23 cellular contexts compared by ENCODE assay signal in the genomic region with DNA sequence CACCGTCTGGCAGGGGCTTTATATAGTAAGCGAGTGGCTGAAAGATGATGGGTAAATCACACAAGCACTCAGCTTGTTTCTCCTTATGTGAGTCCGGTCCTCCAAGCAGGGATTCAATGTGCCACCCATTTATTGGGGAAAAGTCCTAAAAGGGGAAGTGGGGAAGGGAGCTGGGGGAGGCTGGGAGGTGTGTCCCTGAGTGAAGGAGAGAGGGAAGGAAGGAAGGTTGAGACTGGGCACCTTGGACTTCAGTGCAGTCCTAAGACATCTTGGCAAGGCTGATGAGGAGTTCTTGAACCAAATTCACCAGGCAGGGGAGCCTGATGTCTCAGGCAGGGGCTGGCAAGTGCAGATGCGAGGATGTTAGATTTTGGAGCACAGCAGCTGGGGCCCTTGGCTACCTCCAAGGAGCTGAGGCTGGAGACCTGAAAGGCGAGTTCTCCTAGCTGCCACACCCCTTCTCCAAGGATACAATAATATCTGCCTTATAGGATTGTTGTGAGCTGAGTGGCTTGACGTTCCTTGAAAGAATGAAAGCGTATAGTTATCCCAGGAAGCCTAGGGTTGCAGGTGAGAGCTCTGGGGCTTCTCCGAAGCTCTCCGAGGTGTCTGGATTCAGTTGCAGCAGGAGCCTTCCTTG. TPM values are rescaled to one million over a fixed set of nuclear protein-coding genes. Genes with fewer than 3 reads are reported as not detected.
DNase-seq lines count a peak whose midpoint lies in the region; ATAC-seq, FAIRE-seq and TF ChIP-seq lines count a peak whose summit lies in the region.
"Had no signal": no experiment of that assay in that cellular context is flagged by ENCODE, and none has a peak within 500 bp of the region (broad histone marks: within the 10 kb centered on the region; RNA-seq: fewer than 3 reads in every experiment).

No MANE protein-coding gene starts in this region.

- peak overlapping the region in 6 of 10 donors; percentile 31 to 87 (median 66) for H3K27ac Mint-ChIP-seq in naive thymus-derived CD8-positive, alpha-beta T cell

- peak overlapping the region in 1 of 2 donors; percentile 35 for H3K9ac ChIP-seq in colonic mucosa (ENCODE audit: low read depth in 2 of 2, low read length in 2 of 2)

- H3K79me2 ChIP-seq in ACC112 (ENCODE audit: control insufficient read depth, insufficient read depth, low read length, unreplicated experiment), result no peaks in the 10 kb centered on the region

- peaks cover 7% of the 10 kb centered on the region; the same call in 1 of the 2 replicates for H3K27me3 ChIP-seq in ACC112 (ENCODE audit: insufficient read depth, low read length)
- no peaks in the 10 kb centered on the region for H3K27me3 ChIP-seq in colonic mucosa
- H3K27me3 ChIP-seq in gastrocnemius medialis, result no peaks in the 10 kb centered on the region
- H3K27me3 ChIP-seq in effector memory CD4-positive, alpha-beta T cell (replicated peaks; ENCODE audit: control insufficient read depth, insufficient read depth, low read length, poor library complexity, severe bottlenecking), result no peaks in the 10 kb centered on the region

- H3K36me3 Mint-ChIP-seq in naive thymus-derived CD8-positive, alpha-beta T cell, result peaks cover 0 to 1% (median under 1%) of the 10 kb centered on the region in 3 donors

- no peak overlapping the region for H3K27ac ChIP-seq in ACC112 (ENCODE audit: low read depth, low read length)
- no peak overlapping the region for H3K27ac ChIP-seq in colonic mucosa
- H3K27ac ChIP-seq in gastrocnemius medialis, result no peak overlapping the region
- no peak overlapping the region for H3K27ac ChIP-seq in effector memory CD4-positive, alpha-beta T cell (ENCODE audit: insufficient read depth, low read length, poor library complexity, severe bottlenecking)

- TF ChIP-seq CTCF in colonic mucosa (IDR thresholded peaks at IDR 0.05) (no peak), gastrocnemius medialis (IDR thresholded peaks at IDR 0.05 in 4 of 5, conservative IDR thresholded peaks at IDR 0.05 in 1 of 5) (no peak)

- H3K4me3 ChIP-seq in ACC112 (ENCODE audit: low read depth, low read length), result 0 out of 2 replicates have a peak overlapping the region, but pooled peaks have one; percentile 49
- peak overlapping the region; percentile 6 for H3K4me3 ChIP-seq in colonic mucosa
- no peak overlapping the region for H3K4me3 ChIP-seq in gastrocnemius medialis
- H3K4me3 ChIP-seq in effector memory CD4-positive, alpha-beta T cell (ENCODE audit: insufficient read depth, low read depth, low read length, poor library complexity, severe bottlenecking), result no peak overlapping the region

- H3K4me1 ChIP-seq in ACC112 (ENCODE audit: control insufficient read depth, insufficient read depth, low read length, unreplicated experiment), result no peaks in the 10 kb centered on the region
- no peaks in the 10 kb centered on the region for H3K4me1 ChIP-seq in colonic mucosa
- no peaks in the 10 kb centered on the region for H3K4me1 ChIP-seq in gastrocnemius medialis
- peaks cover 8% of the 10 kb centered on the region for H3K4me1 ChIP-seq in effector memory CD4-positive, alpha-beta T cell (ENCODE audit: control insufficient read depth, insufficient read depth, low read length, poor library complexity, severe bottlenecking)

- no peaks in the 10 kb centered on the region for H3K36me3 ChIP-seq in ACC112 (ENCODE audit: insufficient read depth, low read length)
- no peaks in the 10 kb centered on the region for H3K36me3 ChIP-seq in colonic mucosa
- no peaks in the 10 kb centered on the region for H3K36me3 ChIP-seq in gastrocnemius medialis
- peaks cover 6% of the 10 kb centered on the region for H3K36me3 ChIP-seq in effector memory CD4-positive, alpha-beta T cell (ENCODE audit: control insufficient read depth, insufficient read depth, low read length)

- intact Hi-C loops in colonic mucosa (cut with DNase I) (no loop called here), gastrocnemius medialis (cut with DNase I; ENCODE audit: low total_unique reads) (no loop called here)

- ATAC-seq in naive thymus-derived CD8-positive, alpha-beta T cell, result no peak
- ATAC-seq in gastrocnemius medialis, result no peak
- ATAC-seq: right cardiac atrium had no signal

- no peaks in the 10 kb centered on the region for H3K9me3 ChIP-seq in colonic mucosa
- no peaks in the 10 kb centered on the region for H3K9me3 ChIP-seq in gastrocnemius medialis
- H3K9me3 ChIP-seq in effector memory CD4-positive, alpha-beta T cell (ENCODE audit: control insufficient read depth, low read length), result peaks cover 3% of the 10 kb centered on the region

- no peak overlapping the region for H2AFZ ChIP-seq in ACC112 (ENCODE audit: low read length, unreplicated experiment)

- DNase-seq in GM12891 (ENCODE audit: insufficient read length, low spot score) (no peak), colonic mucosa (no peak), NCI-H510A (lab: John Stamatoyannopoulos, UW) (no peak), gastrocnemius medialis (no peak), amniotic stem cell (lab: John Stamatoyannopoulos, UW) (no peak)
- no peak for DNase-seq in naive thymus-derived CD8-positive, alpha-beta T cell
- DNase-seq in effector memory CD4-positive, alpha-beta T cell, result no peak
- DNase-seq: activated CD8-positive, alpha-beta memory T cell treated with anti-CD3 and anti-CD28 coated beads for 24 hours; activated gamma-delta T cell; AML-193; GF-D8; Karpas-422; mesendoderm; NCI-H526; nucleus accumbens; right cardiac atrium had no signal

- POLR2A ChIA-PET in naive thymus-derived CD8-positive, alpha-beta T cell (lab: Charles Lee), result interaction anchor here (2.7 kb wide), 1 partner anchor 23 kb away, joined by 12 read pairs; a partner anchor contains a TSS

- peaks cover 0 to 3% (median 0%) of the 10 kb centered on the region in 9 donors for H3K9me3 Mint-ChIP-seq in naive thymus-derived CD8-positive, alpha-beta T cell

- in situ Hi-C loops in gastrocnemius medialis (cut with MboI; ENCODE audit: low sequenced_read_pairs in 4 of 4), result no loop called here

- peaks cover 26 to 42% (median 35%) of the 10 kb centered on the region in 4 donors for H3K4me1 Mint-ChIP-seq in naive thymus-derived CD8-positive, alpha-beta T cell

- TF ChIP-seq POLR2A in GM12891 (IDR thresholded peaks at IDR 0.05; ENCODE audit: low read depth, low read length) (no peak), gastrocnemius medialis (IDR thresholded peaks at IDR 0.05) (no peak)

- no peak for FAIRE-seq in GM12891 (lab: Jason Lieb, UNC)
- FAIRE-seq: astrocyte, colon, D721Med, H1 had no signal

- no peak overlapping the region for H3K4me3 Mint-ChIP-seq in naive thymus-derived CD8-positive, alpha-beta T cell

- no peaks in the 10 kb centered on the region for H3K27me3 Mint-ChIP-seq in naive thymus-derived CD8-positive, alpha-beta T cell

TF ChIP-seq in GM12891, 5 proteins besides CTCF, POLR2A, EP300 and RAD21:
- no peak for TF ChIP-seq POU2F2 (IDR thresholded peaks at IDR 0.05; ENCODE audit: low read depth, low read length)
- peak; percentile 52 for TF ChIP-seq SPI1 (IDR thresholded peaks at IDR 0.05; ENCODE audit: low read depth, low read length)

RNA-seq across cellular contexts. Expression of a gene that starts 23.0 kb away (rescaled TPM):
- polyA plus RNA-seq in GM12891 (2012; ENCODE audit: low read depth, missing spikeins), result 57.1 TPM
- total RNA-seq in colonic mucosa (10 to 100 TPM; 15.8 to 31.5 TPM), gastrocnemius medialis (100 to 1,000 TPM in 3 of 4 donors, 10 to 100 TPM in 1; 49.2 to 177 (median 135) TPM)
- total RNA-seq in naive thymus-derived CD8-positive, alpha-beta T cell, result 100 to 1,000 TPM; 195 to 203 TPM
- 100 to 1,000 TPM; 106 to 131 (median 107) TPM for polyA plus RNA-seq in naive thymus-derived CD8-positive, alpha-beta T cell

RNA-seq across cellular contexts. Expression of a gene that starts 25.5 kb away (rescaled TPM):
- polyA plus RNA-seq in GM12891 (2012; ENCODE audit: low read depth, missing spikeins), result 9.7 TPM
- total RNA-seq in colonic mucosa (1 to 10 TPM in 1 of 2 donors, under 1 TPM in 1; 0.79 to 1.2 TPM), gastrocnemius medialis (1 to 10 TPM in 3 of 4 donors, under 1 TPM in 1; 0.27 to 2.1 (median 1.7) TPM)
- under 1 TPM; 0.08 to 0.49 TPM for total RNA-seq in naive thymus-derived CD8-positive, alpha-beta T cell
- polyA plus RNA-seq in naive thymus-derived CD8-positive, alpha-beta T cell, result under 1 TPM in 2 of 3 donors, not detected in 1; 0.33 to 0.51 TPM
- total RNA-seq: astrocyte had no signal

RNA-seq across cellular contexts. Expression of a gene that starts 37.8 kb away (rescaled TPM):
- polyA plus RNA-seq in GM12891 (2012; ENCODE audit: low read depth, missing spikeins), result 16.6 TPM
- total RNA-seq in colonic mucosa, result 1 to 10 TPM in 1 of 2 donors, under 1 TPM in 1; 0.86 to 1.6 TPM
- total RNA-seq in naive thymus-derived CD8-positive, alpha-beta T cell, result 10 to 100 TPM; 38.3 to 42.8 TPM
- polyA plus RNA-seq in naive thymus-derived CD8-positive, alpha-beta T cell, result 10 to 100 TPM; 31.1 to 50.4 (median 34.4) TPM
- total RNA-seq in gastrocnemius medialis, result 1 to 10 TPM in 3 of 4 donors, under 1 TPM in 1; 0.17 to 4.0 (median 1.9) TPM
- total RNA-seq: astrocyte, epithelial cell of proximal tubule, H1, temporal lobe had no signal
- polyA plus RNA-seq: H1 had no signal

Comparison
In these comparisons a context has a peak if more than half of its experiments do, and no peak if none do; other contexts are left out.
1. H3K4me3 ChIP-seq: peak in ACC112 (single experiment) and colonic mucosa (single experiment); none in gastrocnemius medialis (0 of 4) and effector memory CD4-positive, alpha-beta T cell (single experiment).
2. RNA of a gene that starts 37.8 kb away (total RNA-seq): 38.3 to 42.8 TPM in naive thymus-derived CD8-positive, alpha-beta T cell; 0.17 to 4.0 TPM in gastrocnemius medialis and 0.86 to 1.6 TPM in colonic mucosa; every median in the first group is over 4 times any median in the second.